ENCODE assay signal across 10 cellular contexts in genomic region chr12:57215668-57216013, GRCh38. TPM values are rescaled to one million over a fixed set of nuclear protein-coding genes. Genes with fewer than 3 reads are reported as not detected.
DNase-seq lines count a peak whose midpoint lies in the region; ATAC-seq and FAIRE-seq lines count a peak whose summit lies in the region.
"Had no signal": no experiment of that assay in that cellular context is flagged by ENCODE, and none has a peak within 500 bp of the region (broad histone marks: within the 10 kb centered on the region; RNA-seq: fewer than 3 reads in every experiment).

No MANE protein-coding gene starts in this region.

- no peak overlapping the region for H2BK5ac ChIP-seq in neuronal stem cell (ENCODE audit: low read length)

- H3K18ac ChIP-seq in neuronal stem cell (ENCODE audit: low read length) = peak overlapping the region; percentile 50

- H4K8ac ChIP-seq in neuronal stem cell (ENCODE audit: low read depth, low read length) = no peak overlapping the region

- H3K79me1 ChIP-seq in neuronal stem cell (ENCODE audit: low read depth, low read length) = no peaks in the 10 kb centered on the region

- peak overlapping the region; percentile 21 for H3K23ac ChIP-seq in neuronal stem cell (ENCODE audit: low read depth, low read length, poor library complexity)

- H3K27ac Mint-ChIP-seq in activated naive CD4-positive, alpha-beta T cell treated with anti-CD3 and anti-CD28 coated beads, Interleukin-2, amount 50 U/mL, for 72 hours = no peak overlapping the region

- H3K9me3 Mint-ChIP-seq in activated naive CD4-positive, alpha-beta T cell treated with anti-CD3 and anti-CD28 coated beads, Interleukin-2, amount 50 U/mL, for 72 hours = no peaks in the 10 kb centered on the region

- H3K14ac ChIP-seq in neuronal stem cell (ENCODE audit: low read length) = no peak overlapping the region

- WGBS in neuronal stem cell (ENCODE audit: extremely low coverage in 2 of 2, insufficient read length in 2 of 2, insufficient replicate concordance in 1 of 2), 2 donors = no CpG with 5 or more reads among the region's 7 CpGs

- no peak overlapping the region for H2AK5ac ChIP-seq in neuronal stem cell (ENCODE audit: low read depth, low read length)

- no peaks in the 10 kb centered on the region for H3K36me3 Mint-ChIP-seq in activated naive CD4-positive, alpha-beta T cell treated with anti-CD3 and anti-CD28 coated beads, Interleukin-2, amount 50 U/mL, for 72 hours

- FAIRE-seq in HTR-8/SVneo (lab: Jason Lieb, UNC) = no peak
- FAIRE-seq: A204.1 had no signal

- H3K36me3 ChIP-seq in neuronal stem cell (replicated peaks in 1 of 2; ENCODE audit: control insufficient read depth in 2 of 2, insufficient read depth in 2 of 2, low read length in 2 of 2) = peaks cover 12 to 30% of the 10 kb centered on the region in 2 donors

- no peak overlapping the region for H3K4me3 ChIP-seq in neuronal stem cell (ENCODE audit: low read length in 2 of 2)

- H4K91ac ChIP-seq in neuronal stem cell (ENCODE audit: low read depth, low read length, poor library complexity) = no peak overlapping the region

- H3K4me2 ChIP-seq in neuronal stem cell (ENCODE audit: insufficient read depth, low read length, poor library complexity, severe bottlenecking) = no peak overlapping the region

- H2BK15ac ChIP-seq in neuronal stem cell (ENCODE audit: low read length) = peak overlapping the region; percentile 70

- no peak overlapping the region for H2BK120ac ChIP-seq in neuronal stem cell (ENCODE audit: low read depth, low read length)

- ATAC-seq in HG03175 (IDR thresholded peaks at IDR 0.05; ENCODE audit: unreplicated experiment) = peak; percentile 44
- peak; percentile 39 to 48 for ATAC-seq in activated naive CD4-positive, alpha-beta T cell treated with anti-CD3 and anti-CD28 coated beads, Interleukin-2, amount 50 U/mL, for 72 hours

- H2BK12ac ChIP-seq in neuronal stem cell (ENCODE audit: low read length) = no peak overlapping the region

- H3K27ac ChIP-seq in neuronal stem cell (replicated peaks; ENCODE audit: low read length) = no peak overlapping the region
- H3K27ac ChIP-seq: heart right ventricle had no signal

- no peak overlapping the region for H3K4ac ChIP-seq in neuronal stem cell (ENCODE audit: low read length)

- H3K27me3 ChIP-seq in neuronal stem cell (ENCODE audit: control insufficient read depth in 3 of 3, insufficient read depth in 3 of 3, low read depth in 1 of 3, low read length in 3 of 3) = peaks cover 37 to 70% (median 59%) of the 10 kb centered on the region in 3 experiments

- no peak overlapping the region for H3K9ac ChIP-seq in neuronal stem cell (ENCODE audit: low read depth, low read length, poor library complexity)

- H3K4me1 ChIP-seq in neuronal stem cell (ENCODE audit: control insufficient read depth in 2 of 2, insufficient read depth in 1 of 2, low read depth in 1 of 2, low read length in 2 of 2) = peaks cover 22 to 35% of the 10 kb centered on the region in 2 donors

- no peaks in the 10 kb centered on the region for H3K9me3 ChIP-seq in neuronal stem cell (replicated peaks in 1 of 2; ENCODE audit: control insufficient read depth in 2 of 2, insufficient read depth in 1 of 2, low read depth in 1 of 2, low read length in 2 of 2)
- H3K9me3 ChIP-seq: heart right ventricle had no signal

- DNase-seq in DMS153 (lab: John Stamatoyannopoulos, UW) (peak; percentile 11), DMS153 treated with DMSO at 0.1 percent for 48 hours (lab: John Stamatoyannopoulos, UW; ENCODE audit: unreplicated experiment) (no peak), neuronal stem cell (ENCODE audit: low spot score) (no peak), HTR-8/SVneo (ENCODE audit: insufficient read length, low spot score) (no peak), NCI-H2171 (lab: John Stamatoyannopoulos, UW) (no peak), NCI-H226 (no peak)
- DNase-seq in activated naive CD4-positive, alpha-beta T cell treated with anti-CD3 and anti-CD28 coated beads, Interleukin-2, amount 50 U/mL, for 72 hours (ENCODE audit: low spot score in 2 of 2) = peak in 1 of 2 donors; percentile 48
- DNase-seq: heart right ventricle had no signal

- H2AFZ ChIP-seq in neuronal stem cell (ENCODE audit: low read length) = peak overlapping the region; percentile 50

RNA-seq across cellular contexts. Expression of gene NXPH4, which starts 1.0 kb away (rescaled TPM):
- total RNA-seq in activated naive CD4-positive, alpha-beta T cell treated with anti-CD3 and anti-CD28 coated beads, Interleukin-2, amount 50 U/mL, for 72 hours = under 1 TPM; 0.11 to 0.54 TPM
- polyA plus RNA-seq in neuronal stem cell (2013, experiment 1 of 2) = 0.26 TPM
- 0.29 TPM for polyA plus RNA-seq in neuronal stem cell (2013, experiment 2 of 2)

RNA-seq across cellular contexts. Expression of gene SHMT2, which starts 13.9 kb away (rescaled TPM):
- total RNA-seq in activated naive CD4-positive, alpha-beta T cell treated with anti-CD3 and anti-CD28 coated beads, Interleukin-2, amount 50 U/mL, for 72 hours = 100 to 1,000 TPM; 360 to 376 TPM
- polyA plus RNA-seq in neuronal stem cell (2013, experiment 1 of 2) = 117 TPM
- polyA plus RNA-seq in neuronal stem cell (2013, experiment 2 of 2) = 112 TPM

RNA-seq across cellular contexts. Expression of gene STAC3, which starts 35.3 kb away (rescaled TPM):
- 1 to 10 TPM; 2.8 to 5.4 TPM for total RNA-seq in activated naive CD4-positive, alpha-beta T cell treated with anti-CD3 and anti-CD28 coated beads, Interleukin-2, amount 50 U/mL, for 72 hours
- polyA plus RNA-seq in neuronal stem cell (2013, experiment 1 of 2) = 0.79 TPM
- polyA plus RNA-seq in neuronal stem cell (2013, experiment 2 of 2) = 0.93 TPM
